In genomic region chr14:98731286-98731685, GRCh38 we compare ENCODE assay signal across 6 cellular contexts.
"Had no signal": no experiment of that assay in that cellular context is flagged by ENCODE, and none has a peak within 500 bp of the region (broad histone marks: within the 10 kb centered on the region; RNA-seq: fewer than 3 reads in every experiment).

No MANE protein-coding gene starts in this region.

- H3K36me3 Mint-ChIP-seq: IgD-negative memory B cell had no signal

- H3K4me3 Mint-ChIP-seq: IgD-negative memory B cell had no signal

- H3K4me3 ChIP-seq: K562 had no signal

- H3K27ac ChIP-seq: HL-60 had no signal

- H3K4me1 Mint-ChIP-seq: IgD-negative memory B cell had no signal

- ATAC-seq: HepG2, K562 had no signal

- H3K27ac Mint-ChIP-seq: IgD-negative memory B cell had no signal

- DNase-seq: IMR-90, KBM-7 had no signal
